1 cellular context compared by ENCODE assay signal in the genomic region with DNA sequence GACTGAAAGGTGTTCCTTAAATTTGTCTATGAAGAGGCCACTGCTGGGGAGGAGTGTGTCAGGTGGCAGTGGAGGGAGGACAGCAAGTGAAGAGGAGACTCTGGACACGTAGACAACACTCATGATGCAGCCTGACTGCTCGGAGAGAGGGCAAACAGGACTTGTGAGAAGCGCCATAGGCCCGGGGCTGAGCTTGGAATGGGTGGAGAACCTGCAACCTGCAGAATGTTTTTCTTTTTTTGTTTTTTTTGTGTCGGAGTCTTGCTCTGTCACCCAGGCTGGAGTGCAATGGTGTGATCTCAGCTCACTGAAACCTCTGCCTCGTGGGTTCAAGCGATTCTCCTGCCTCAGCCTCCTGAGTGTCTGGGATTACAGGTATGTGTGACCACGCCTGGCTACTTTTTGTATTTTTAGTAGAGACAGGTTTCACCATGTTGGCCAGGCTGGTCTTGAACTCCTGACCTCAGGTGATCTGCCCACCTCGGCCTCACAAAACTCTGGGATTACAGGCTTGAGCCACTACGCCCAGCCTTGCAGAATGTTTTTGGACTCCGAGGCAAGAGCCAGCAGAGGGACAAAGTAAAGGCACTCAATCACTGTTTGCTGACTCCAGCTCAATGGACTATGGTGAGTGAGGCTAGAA.
TF ChIP-seq lines count a peak whose summit lies in the region.

No MANE protein-coding gene starts in this region.

TF ChIP-seq in HepG2, 621 proteins besides CTCF, POLR2A, EP300 and RAD21 (continued from another document):
- TF ChIP-seq, protein P1, sequence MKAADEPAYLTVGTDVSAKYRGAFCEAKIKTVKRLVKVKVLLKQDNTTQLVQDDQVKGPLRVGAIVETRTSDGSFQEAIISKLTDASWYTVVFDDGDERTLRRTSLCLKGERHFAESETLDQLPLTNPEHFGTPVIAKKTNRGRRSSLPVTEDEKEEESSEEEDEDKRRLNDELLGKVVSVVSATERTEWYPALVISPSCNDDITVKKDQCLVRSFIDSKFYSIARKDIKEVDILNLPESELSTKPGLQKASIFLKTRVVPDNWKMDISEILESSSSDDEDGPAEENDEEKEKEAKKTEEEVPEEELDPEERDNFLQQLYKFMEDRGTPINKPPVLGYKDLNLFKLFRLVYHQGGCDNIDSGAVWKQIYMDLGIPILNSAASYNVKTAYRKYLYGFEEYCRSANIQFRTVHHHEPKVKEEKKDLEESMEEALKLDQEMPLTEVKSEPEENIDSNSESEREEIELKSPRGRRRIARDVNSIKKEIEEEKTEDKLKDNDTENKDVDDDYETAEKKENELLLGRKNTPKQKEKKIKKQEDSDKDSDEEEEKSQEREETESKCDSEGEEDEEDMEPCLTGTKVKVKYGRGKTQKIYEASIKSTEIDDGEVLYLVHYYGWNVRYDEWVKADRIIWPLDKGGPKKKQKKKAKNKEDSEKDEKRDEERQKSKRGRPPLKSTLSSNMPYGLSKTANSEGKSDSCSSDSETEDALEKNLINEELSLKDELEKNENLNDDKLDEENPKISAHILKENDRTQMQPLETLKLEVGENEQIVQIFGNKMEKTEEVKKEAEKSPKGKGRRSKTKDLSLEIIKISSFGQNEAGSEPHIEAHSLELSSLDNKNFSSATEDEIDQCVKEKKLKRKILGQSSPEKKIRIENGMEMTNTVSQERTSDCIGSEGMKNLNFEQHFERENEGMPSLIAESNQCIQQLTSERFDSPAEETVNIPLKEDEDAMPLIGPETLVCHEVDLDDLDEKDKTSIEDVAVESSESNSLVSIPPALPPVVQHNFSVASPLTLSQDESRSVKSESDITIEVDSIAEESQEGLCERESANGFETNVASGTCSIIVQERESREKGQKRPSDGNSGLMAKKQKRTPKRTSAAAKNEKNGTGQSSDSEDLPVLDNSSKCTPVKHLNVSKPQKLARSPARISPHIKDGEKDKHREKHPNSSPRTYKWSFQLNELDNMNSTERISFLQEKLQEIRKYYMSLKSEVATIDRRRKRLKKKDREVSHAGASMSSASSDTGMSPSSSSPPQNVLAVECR (CRISPR knock-in tag; IDR thresholded peaks at IDR 0.05; ENCODE audit: borderline replicate concordance) = 0 out of 2 replicates have a peak, but pooled peaks have one; percentile 45
- TF ChIP-seq ZNF350 (CRISPR knock-in tag; IDR thresholded peaks at IDR 0.05; ENCODE audit: borderline replicate concordance, low read depth) = peak; percentile 22; the same call in 1 of the 2 replicates
